ENCODE assay signal across 8 cellular contexts in genomic region chrX:54181196-54181953, GRCh38. TPM values are rescaled to one million over a fixed set of nuclear protein-coding genes. Genes with fewer than 3 reads are reported as not detected.
DNase-seq lines count a peak whose midpoint lies in the region; ATAC-seq and TF ChIP-seq lines count a peak whose summit lies in the region.

No MANE protein-coding gene starts in this region.

- ATAC-seq in activated naive CD8-positive, alpha-beta T cell treated with anti-CD3 and anti-CD28 coated beads, Interleukin-2, amount 50 U/mL, for 24 hours, result no peak
- ATAC-seq in lower lobe of right lung, result no peak
- ATAC-seq in GM18517 (IDR thresholded peaks at IDR 0.05; ENCODE audit: unreplicated experiment), result no peak

- H3K4me3 ChIP-seq in AG04450 (ENCODE audit: low read depth, low read length), result peak overlapping the region; percentile 65
- peak overlapping the region; percentile 67 for H3K4me3 ChIP-seq in HEK293 (ENCODE audit: low read depth, low read length)
- peak overlapping the region; percentile 79 for H3K4me3 ChIP-seq in lower lobe of right lung

- peak overlapping the region; percentile 77 for H3K27ac Mint-ChIP-seq in activated naive CD8-positive, alpha-beta T cell treated with anti-CD3 and anti-CD28 coated beads, Interleukin-2, amount 50 U/mL, for 24 hours

- TF ChIP-seq CTCF in AG04450 (IDR thresholded peaks at IDR 0.05; ENCODE audit: low read depth, low read length) (no peak), HEK293 (tag by site-specific recombination; IDR thresholded peaks at IDR 0.05) (no peak), lower lobe of right lung (IDR thresholded peaks at IDR 0.05) (no peak), GM20000 (IDR thresholded peaks at IDR 0.05; ENCODE audit: extremely low read depth, missing control alignments) (no peak)

- peak overlapping the region; percentile 92 for H3K4me3 Mint-ChIP-seq in activated naive CD8-positive, alpha-beta T cell treated with anti-CD3 and anti-CD28 coated beads, Interleukin-2, amount 50 U/mL, for 24 hours

- CTCF ChIA-PET in AG04450 (lab: Charles Lee), result no interaction called here
- CTCF ChIA-PET in HEK293 (lab: Yijun Ruan, JAX), result interaction anchor here (0.6 to 0.8 kb wide), 2 partner anchors 906 to 995 kb away, joined by 3 read pairs; no protein-coding TSS in a partner anchor

- DNase-seq in AG04450 (ENCODE audit: low read depth, low spot score) (no peak), lower lobe of right lung (no peak), T1000 (lab: John Stamatoyannopoulos, UW) (no peak), NCI-H2029 (lab: John Stamatoyannopoulos, UW) (no peak), GM20000 (ENCODE audit: low spot score) (no peak)
- no peak for DNase-seq in activated naive CD8-positive, alpha-beta T cell treated with anti-CD3 and anti-CD28 coated beads, Interleukin-2, amount 50 U/mL, for 24 hours

- H3K4me1 ChIP-seq in HEK293 (ENCODE audit: control insufficient read depth, insufficient read depth, low read length) (peaks cover 5% of the 10 kb centered on the region; the same call in 1 of the 2 replicates), lower lobe of right lung (peaks cover 30% of the 10 kb centered on the region)

- no peaks in the 10 kb centered on the region for H3K9me3 ChIP-seq in AG04450 (ENCODE audit: control insufficient read depth, insufficient read depth, low read length)
- no peaks in the 10 kb centered on the region for H3K9me3 ChIP-seq in HEK293 (ENCODE audit: control insufficient read depth, insufficient read depth, low read depth, low read length)
- H3K9me3 ChIP-seq in lower lobe of right lung, result no peaks in the 10 kb centered on the region

- H3K4me1 Mint-ChIP-seq in activated naive CD8-positive, alpha-beta T cell treated with anti-CD3 and anti-CD28 coated beads, Interleukin-2, amount 50 U/mL, for 24 hours, result peaks cover 59% of the 10 kb centered on the region

- H3K27ac ChIP-seq in AG04450 (ENCODE audit: low read depth, low read length) (peak overlapping the region; percentile 1), HEK293 (ENCODE audit: extremely low read depth, low read depth, low read length) (no peak overlapping the region), lower lobe of right lung (no peak overlapping the region)

- intact Hi-C loops in lower lobe of right lung (cut with DNase I), result no loop called here

- no peaks in the 10 kb centered on the region for H3K27me3 Mint-ChIP-seq in activated naive CD8-positive, alpha-beta T cell treated with anti-CD3 and anti-CD28 coated beads, Interleukin-2, amount 50 U/mL, for 24 hours

- H3K9me3 Mint-ChIP-seq in activated naive CD8-positive, alpha-beta T cell treated with anti-CD3 and anti-CD28 coated beads, Interleukin-2, amount 50 U/mL, for 24 hours, result no peaks in the 10 kb centered on the region

- H3K27me3 ChIP-seq in AG04450 (ENCODE audit: control insufficient read depth, insufficient read depth, low read length), result no peaks in the 10 kb centered on the region
- no peaks in the 10 kb centered on the region for H3K27me3 ChIP-seq in lower lobe of right lung (ENCODE audit: low read depth)

- peaks cover 46% of the 10 kb centered on the region for H3K36me3 Mint-ChIP-seq in activated naive CD8-positive, alpha-beta T cell treated with anti-CD3 and anti-CD28 coated beads, Interleukin-2, amount 50 U/mL, for 24 hours (ENCODE audit: low read depth)

- peaks cover 0 to 6% of the 10 kb centered on the region in 2 experiments; a peak in 1 of 3 replicates for H3K36me3 ChIP-seq in HEK293 (ENCODE audit: control insufficient read depth in 2 of 2, insufficient read depth in 1 of 2, low read length in 2 of 2)
- no peaks in the 10 kb centered on the region for H3K36me3 ChIP-seq in lower lobe of right lung

- POLR2A ChIA-PET in AG04450 (lab: Yijun Ruan, JAX), result interaction anchor here (0.7 kb wide), 1 partner anchor 627 kb away, joined by 3 read pairs; no protein-coding TSS in a partner anchor
- POLR2A ChIA-PET in HEK293 (lab: Yijun Ruan, JAX), result interaction anchor here (0.6 to 4.1 kb wide), 3 partner anchors 10 to 137 kb away, joined by 3 to 36 read pairs (median 4); partner anchors contain the start of gene PHF8

TF ChIP-seq in HEK293, 187 proteins besides CTCF, POLR2A, EP300 and RAD21 (continues in another document):
- no peak for TF ChIP-seq ZNF292 (tag by site-specific recombination; IDR thresholded peaks at IDR 0.05; ENCODE audit: borderline replicate concordance, low read depth)
- no peak for TF ChIP-seq ZNF114 (tag by site-specific recombination; IDR thresholded peaks at IDR 0.05)
- no peak for TF ChIP-seq SP3 (tag by site-specific recombination; IDR thresholded peaks at IDR 0.05)
- no peak for TF ChIP-seq MEIS1 (CRISPR knock-in tag; IDR thresholded peaks at IDR 0.05; ENCODE audit: borderline replicate concordance)
- TF ChIP-seq ZNF23 (tag by site-specific recombination; IDR thresholded peaks at IDR 0.05; ENCODE audit: borderline replicate concordance), result no peak
- TF ChIP-seq, protein P1, sequence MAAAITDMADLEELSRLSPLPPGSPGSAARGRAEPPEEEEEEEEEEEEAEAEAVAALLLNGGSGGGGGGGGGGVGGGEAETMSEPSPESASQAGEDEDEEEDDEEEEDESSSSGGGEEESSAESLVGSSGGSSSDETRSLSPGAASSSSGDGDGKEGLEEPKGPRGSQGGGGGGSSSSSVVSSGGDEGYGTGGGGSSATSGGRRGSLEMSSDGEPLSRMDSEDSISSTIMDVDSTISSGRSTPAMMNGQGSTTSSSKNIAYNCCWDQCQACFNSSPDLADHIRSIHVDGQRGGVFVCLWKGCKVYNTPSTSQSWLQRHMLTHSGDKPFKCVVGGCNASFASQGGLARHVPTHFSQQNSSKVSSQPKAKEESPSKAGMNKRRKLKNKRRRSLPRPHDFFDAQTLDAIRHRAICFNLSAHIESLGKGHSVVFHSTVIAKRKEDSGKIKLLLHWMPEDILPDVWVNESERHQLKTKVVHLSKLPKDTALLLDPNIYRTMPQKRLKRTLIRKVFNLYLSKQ (tag by site-specific recombination; IDR thresholded peaks at IDR 0.05; ENCODE audit: borderline replicate concordance), result no peak
- TF ChIP-seq SCRT2 (tag by site-specific recombination; IDR thresholded peaks at IDR 0.05), result no peak
- TF ChIP-seq, protein P2, sequence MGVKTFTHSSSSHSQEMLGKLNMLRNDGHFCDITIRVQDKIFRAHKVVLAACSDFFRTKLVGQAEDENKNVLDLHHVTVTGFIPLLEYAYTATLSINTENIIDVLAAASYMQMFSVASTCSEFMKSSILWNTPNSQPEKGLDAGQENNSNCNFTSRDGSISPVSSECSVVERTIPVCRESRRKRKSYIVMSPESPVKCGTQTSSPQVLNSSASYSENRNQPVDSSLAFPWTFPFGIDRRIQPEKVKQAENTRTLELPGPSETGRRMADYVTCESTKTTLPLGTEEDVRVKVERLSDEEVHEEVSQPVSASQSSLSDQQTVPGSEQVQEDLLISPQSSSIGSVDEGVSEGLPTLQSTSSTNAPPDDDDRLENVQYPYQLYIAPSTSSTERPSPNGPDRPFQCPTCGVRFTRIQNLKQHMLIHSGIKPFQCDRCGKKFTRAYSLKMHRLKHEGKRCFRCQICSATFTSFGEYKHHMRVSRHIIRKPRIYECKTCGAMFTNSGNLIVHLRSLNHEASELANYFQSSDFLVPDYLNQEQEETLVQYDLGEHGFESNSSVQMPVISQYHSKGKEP (tag by site-specific recombination; IDR thresholded peaks at IDR 0.05), result no peak
- TF ChIP-seq, protein P3, sequence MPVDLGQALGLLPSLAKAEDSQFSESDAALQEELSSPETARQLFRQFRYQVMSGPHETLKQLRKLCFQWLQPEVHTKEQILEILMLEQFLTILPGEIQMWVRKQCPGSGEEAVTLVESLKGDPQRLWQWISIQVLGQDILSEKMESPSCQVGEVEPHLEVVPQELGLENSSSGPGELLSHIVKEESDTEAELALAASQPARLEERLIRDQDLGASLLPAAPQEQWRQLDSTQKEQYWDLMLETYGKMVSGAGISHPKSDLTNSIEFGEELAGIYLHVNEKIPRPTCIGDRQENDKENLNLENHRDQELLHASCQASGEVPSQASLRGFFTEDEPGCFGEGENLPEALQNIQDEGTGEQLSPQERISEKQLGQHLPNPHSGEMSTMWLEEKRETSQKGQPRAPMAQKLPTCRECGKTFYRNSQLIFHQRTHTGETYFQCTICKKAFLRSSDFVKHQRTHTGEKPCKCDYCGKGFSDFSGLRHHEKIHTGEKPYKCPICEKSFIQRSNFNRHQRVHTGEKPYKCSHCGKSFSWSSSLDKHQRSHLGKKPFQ (tag by site-specific recombination; IDR thresholded peaks at IDR 0.05), result no peak
- TF ChIP-seq ZNF785 (tag by site-specific recombination; IDR thresholded peaks at IDR 0.05), result no peak
- TF ChIP-seq ZNF473 (tag by site-specific recombination; IDR thresholded peaks at IDR 0.05), result no peak
- TF ChIP-seq SP2 (tag by site-specific recombination; IDR thresholded peaks at IDR 0.05), result peak; percentile 19; the same call in 1 of the 2 replicates
- TF ChIP-seq ZFHX2 (tag by site-specific recombination; conservative IDR thresholded peaks at IDR 0.05), result no peak
- TF ChIP-seq ZNF548 (tag by site-specific recombination; IDR thresholded peaks at IDR 0.05), result no peak
- TF ChIP-seq BCL11A (tag by site-specific recombination; IDR thresholded peaks at IDR 0.05; ENCODE audit: low read depth), result no peak
- TF ChIP-seq ZFP69B (tag by site-specific recombination; IDR thresholded peaks at IDR 0.05), result no peak
- TF ChIP-seq, protein P4, sequence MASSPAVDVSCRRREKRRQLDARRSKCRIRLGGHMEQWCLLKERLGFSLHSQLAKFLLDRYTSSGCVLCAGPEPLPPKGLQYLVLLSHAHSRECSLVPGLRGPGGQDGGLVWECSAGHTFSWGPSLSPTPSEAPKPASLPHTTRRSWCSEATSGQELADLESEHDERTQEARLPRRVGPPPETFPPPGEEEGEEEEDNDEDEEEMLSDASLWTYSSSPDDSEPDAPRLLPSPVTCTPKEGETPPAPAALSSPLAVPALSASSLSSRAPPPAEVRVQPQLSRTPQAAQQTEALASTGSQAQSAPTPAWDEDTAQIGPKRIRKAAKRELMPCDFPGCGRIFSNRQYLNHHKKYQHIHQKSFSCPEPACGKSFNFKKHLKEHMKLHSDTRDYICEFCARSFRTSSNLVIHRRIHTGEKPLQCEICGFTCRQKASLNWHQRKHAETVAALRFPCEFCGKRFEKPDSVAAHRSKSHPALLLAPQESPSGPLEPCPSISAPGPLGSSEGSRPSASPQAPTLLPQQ (tag by site-specific recombination; IDR thresholded peaks at IDR 0.05), result no peak
- TF ChIP-seq ZNF341 (tag by site-specific recombination; IDR thresholded peaks at IDR 0.05; ENCODE audit: low read depth), result no peak
- no peak for TF ChIP-seq ZBTB48 (tag by site-specific recombination; IDR thresholded peaks at IDR 0.05)
- peak; percentile 61; the same call in 1 of the 2 replicates for TF ChIP-seq MZF1 (tag by site-specific recombination; IDR thresholded peaks at IDR 0.05; ENCODE audit: borderline replicate concordance)
- TF ChIP-seq ZNF747 (tag by site-specific recombination; IDR thresholded peaks at IDR 0.05), result no peak

RNA-seq across cellular contexts. Expression of gene FAM120C, which starts 1.7 kb away (rescaled TPM):
- polyA plus RNA-seq in AG04450 (2011; rRNA removed), result 4.2 and 4.7 TPM in 2 replicates
- 12.7 and 13.4 TPM in 2 replicates for polyA minus RNA-seq in AG04450 (2011; rRNA and poly(A)+ RNA removed)
- 9.0 TPM for total RNA-seq in lower lobe of right lung
